In the genomic region with DNA sequence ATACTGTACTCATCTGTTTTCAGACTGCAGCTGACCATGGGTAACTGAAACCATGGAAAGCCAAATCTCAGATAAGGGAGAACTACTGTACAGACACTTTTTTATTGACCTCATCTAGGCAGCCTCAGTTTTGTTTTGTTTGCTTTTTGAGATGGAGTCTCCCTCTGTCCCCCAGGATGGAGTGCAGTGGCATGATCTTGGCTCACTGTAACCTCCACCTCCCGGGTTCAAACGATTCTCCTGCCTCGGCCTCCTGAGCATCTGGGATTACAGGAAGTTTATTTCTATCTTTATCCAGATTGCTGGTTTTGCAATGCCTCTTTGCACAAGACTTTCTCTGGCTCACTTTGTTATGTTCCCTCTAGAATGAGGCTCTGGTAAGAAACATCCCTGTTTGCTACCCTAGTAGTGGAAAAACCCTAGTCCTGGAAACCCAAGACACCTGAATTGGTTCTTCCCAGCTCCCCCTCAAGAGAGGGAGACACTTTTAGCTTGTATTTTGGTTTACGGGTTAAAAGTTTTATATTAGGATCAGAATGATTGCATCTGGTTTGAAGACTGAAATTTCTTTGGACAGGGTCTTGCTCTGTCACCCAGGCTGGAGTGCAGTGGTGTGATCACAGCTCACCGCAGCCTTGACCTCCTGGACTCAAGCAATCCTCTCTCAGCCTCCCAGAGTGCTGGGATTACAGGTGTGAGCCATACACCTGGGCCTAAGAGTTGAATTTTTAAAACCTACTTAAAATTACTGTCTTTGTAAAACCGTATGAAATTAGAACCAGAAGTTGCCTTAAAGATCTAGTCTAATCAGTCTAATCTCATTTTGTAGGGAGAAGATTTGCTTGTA, we compare ENCODE assay signal across 20 cellular contexts.
"Had no signal": no experiment of that assay in that cellular context is flagged by ENCODE, and none has a peak within 500 bp of the region (broad histone marks: within the 10 kb centered on the region; RNA-seq: fewer than 3 reads in every experiment).

No MANE protein-coding gene starts in this region.

- H3K4me1 ChIP-seq: parathyroid adenoma, testis, upper lobe of left lung had no signal

- H3K4me3 ChIP-seq: body of pancreas, dorsolateral prefrontal cortex, testis, upper lobe of left lung had no signal

- DNase-seq: activated CD4-positive, alpha-beta memory T cell treated with anti-CD3 and anti-CD28 coated beads, Interleukin-2, amount 10 ng/mL, durations not matched to agents 7 days and 5 days; activated CD4-positive, alpha-beta T cell treated with anti-CD3 and anti-CD28 coated beads for 48 hours; activated CD4-positive, CD25-positive, alpha-beta regulatory T cell; activated gamma-delta T cell; amniotic stem cell; body of pancreas; dorsolateral prefrontal cortex; endodermal cell; naive thymus-derived CD4-positive, alpha-beta T cell; SK-N-SH; stimulated activated CD4-positive, alpha-beta T cell treated with anti-CD3 and anti-CD28 coated beads, Interleukin-4, amount 100 ng/mL, for 24 hours; testis; upper lobe of left lung had no signal

- H3K9ac ChIP-seq: parathyroid adenoma, SK-N-SH had no signal

- H3K27ac ChIP-seq: body of pancreas, dorsolateral prefrontal cortex, epithelial cell of prostate, parathyroid adenoma, testis, upper lobe of left lung had no signal

- ATAC-seq: activated naive CD4-positive, alpha-beta T cell treated with anti-CD3 and anti-CD28 coated beads, Interleukin-2, amount 50 U/mL, for 72 hours; body of pancreas; naive thymus-derived CD4-positive, alpha-beta T cell; sciatic nerve; stimulated activated effector memory CD8-positive, alpha-beta T cell treated with anti-CD3 and anti-CD28 coated beads, Interleukin-12 subunit alpha, Interleukin-12 subunit beta, amount 100 ng/mL, for 72 hours had no signal

- H3K79me2 ChIP-seq: parathyroid adenoma had no signal

- H3K4me2 ChIP-seq: SK-N-SH had no signal

- FAIRE-seq: colon, frontal cortex had no signal

- H2AFZ ChIP-seq: parathyroid adenoma had no signal

- H3K9me3 ChIP-seq: body of pancreas, SK-N-SH, testis, upper lobe of left lung had no signal

- H3K27me3 ChIP-seq: body of pancreas, dorsolateral prefrontal cortex, testis, upper lobe of left lung had no signal

- H3K9me2 ChIP-seq: SK-N-SH had no signal
